24 cellular contexts compared by ENCODE assay signal in genomic region chr6:31686483-31686882, GRCh38. TPM values are rescaled to one million over a fixed set of nuclear protein-coding genes. Genes with fewer than 3 reads are reported as not detected.
"Had no signal": no experiment of that assay in that cellular context is flagged by ENCODE, and none has a peak within 500 bp of the region (broad histone marks: within the 10 kb centered on the region; RNA-seq: fewer than 3 reads in every experiment).

No MANE protein-coding gene starts in this region.

- H3K27ac ChIP-seq: ascending aorta, coronary artery, esophagus muscularis mucosa, gastroesophageal sphincter, heart right ventricle, lower lobe of right lung, thoracic aorta had no signal

- H3K27me3 Mint-ChIP-seq: activated CD8-positive, alpha-beta memory T cell treated with anti-CD3 and anti-CD28 coated beads, Interleukin-2, amount 10 ng/mL, durations not matched to agents 7 days and 5 days; central memory CD8-positive, alpha-beta T cell; natural killer cell treated with Interleukin-12 subunit alpha and Interleukin-12 subunit beta and Interleukin-15 and Interleukin-18, amount 100 ng/mL, for 72 hours; stimulated activated naive B cell treated with anti-CD40 and anti-IgM and Interleukin-4, amounts not matched to agents 10 μg/mL and 1 μg/mL and 100 μg/mL, for 72 hours had no signal

- DNase-seq: activated CD4-positive, alpha-beta T cell treated with anti-CD3 and anti-CD28 coated beads for 1 hour; activated CD4-positive, alpha-beta T cell treated with anti-CD3 and anti-CD28 coated beads, Interleukin-2, amount 50 U/mL, for 48 hours; activated CD8-positive, alpha-beta memory T cell treated with anti-CD3 and anti-CD28 coated beads, Interleukin-2, amount 10 ng/mL, durations not matched to agents 7 days and 5 days; activated naive CD4-positive, alpha-beta T cell treated with anti-CD3 and anti-CD28 coated beads for 36 hours; activated T-cell treated with anti-CD3 and anti-CD28 coated beads, Interleukin-2, amount 50 U/mL, for 1 hour; heart right ventricle; left colon; lower lobe of right lung; nucleus accumbens; SK-N-SH; spleen; stimulated activated CD4-positive, alpha-beta T cell treated with anti-CD3 and anti-CD28 coated beads, Interleukin-4, amount 100 ng/mL, for 4 hours; stimulated activated naive B cell treated with anti-CD40 and anti-IgM and Interleukin-4, amounts not matched to agents 10 μg/mL and 1 μg/mL and 100 μg/mL, for 72 hours; T-helper 9 cell had no signal

- H3K4me3 ChIP-seq: ascending aorta, coronary artery, esophagus muscularis mucosa, gastroesophageal sphincter, heart right ventricle, lower lobe of right lung, spleen, thoracic aorta had no signal

- H3K27me3 ChIP-seq: ascending aorta, esophagus muscularis mucosa, gastroesophageal sphincter, heart right ventricle, spleen had no signal

- H3K9me3 Mint-ChIP-seq: activated naive CD4-positive, alpha-beta T cell treated with anti-CD3 and anti-CD28 coated beads for 36 hours; central memory CD8-positive, alpha-beta T cell; natural killer cell treated with Interleukin-12 subunit alpha and Interleukin-12 subunit beta and Interleukin-15 and Interleukin-18, amount 100 ng/mL, for 72 hours; stimulated activated naive B cell treated with anti-CD40 and anti-IgM and Interleukin-4, amounts not matched to agents 10 μg/mL and 1 μg/mL and 100 μg/mL, for 72 hours had no signal

- H3K9me3 ChIP-seq: ascending aorta, esophagus muscularis mucosa, gastroesophageal sphincter, heart right ventricle, lower lobe of right lung, SK-N-SH, spleen, thoracic aorta had no signal

- H3K9ac ChIP-seq: SK-N-SH had no signal

- ATAC-seq: activated CD8-positive, alpha-beta memory T cell treated with anti-CD3 and anti-CD28 coated beads, Interleukin-2, amount 10 ng/mL, durations not matched to agents 7 days and 5 days; gastroesophageal sphincter; heart right ventricle; left colon; lower lobe of right lung; natural killer cell treated with Interleukin-12 subunit alpha and Interleukin-12 subunit beta and Interleukin-15 and Interleukin-18, amount 100 ng/mL, for 72 hours; stimulated activated naive B cell treated with anti-CD40 and anti-IgM and Interleukin-4, amounts not matched to agents 10 μg/mL and 1 μg/mL and 100 μg/mL, for 72 hours had no signal

- H3K27ac Mint-ChIP-seq: activated CD8-positive, alpha-beta memory T cell treated with anti-CD3 and anti-CD28 coated beads, Interleukin-2, amount 10 ng/mL, durations not matched to agents 7 days and 5 days; activated naive CD4-positive, alpha-beta T cell treated with anti-CD3 and anti-CD28 coated beads for 36 hours; stimulated activated naive B cell treated with anti-CD40 and anti-IgM and Interleukin-4, amounts not matched to agents 10 μg/mL and 1 μg/mL and 100 μg/mL, for 72 hours had no signal

- H3K4me3 Mint-ChIP-seq: activated CD8-positive, alpha-beta memory T cell treated with anti-CD3 and anti-CD28 coated beads, Interleukin-2, amount 10 ng/mL, durations not matched to agents 7 days and 5 days; activated naive CD4-positive, alpha-beta T cell treated with anti-CD3 and anti-CD28 coated beads for 36 hours; central memory CD8-positive, alpha-beta T cell; natural killer cell treated with Interleukin-12 subunit alpha and Interleukin-12 subunit beta and Interleukin-15 and Interleukin-18, amount 100 ng/mL, for 72 hours; stimulated activated naive B cell treated with anti-CD40 and anti-IgM and Interleukin-4, amounts not matched to agents 10 μg/mL and 1 μg/mL and 100 μg/mL, for 72 hours had no signal

RNA-seq across cellular contexts. Expression of gene LY6G5C, which starts 5.6 kb away (rescaled TPM):
- total RNA-seq: thoracic aorta had no signal

RNA-seq across cellular contexts. Expression of gene LY6G6F, which starts 20.2 kb away (rescaled TPM):
- total RNA-seq: activated CD8-positive, alpha-beta memory T cell treated with anti-CD3 and anti-CD28 coated beads, Interleukin-2, amount 10 ng/mL, durations not matched to agents 7 days and 5 days; activated naive CD4-positive, alpha-beta T cell treated with anti-CD3 and anti-CD28 coated beads for 36 hours; ascending aorta; esophagus muscularis mucosa; gastroesophageal sphincter; heart right ventricle; left colon; mesenteric fat pad; natural killer cell treated with Interleukin-12 subunit alpha and Interleukin-12 subunit beta and Interleukin-15 and Interleukin-18, amount 100 ng/mL, for 72 hours; renal cortical epithelial cell; thoracic aorta; ureter had no signal
- polyA plus RNA-seq: heart right ventricle, SK-N-SH had no signal
